Comparison of ENCODE assay signal across 28 cellular contexts in the genomic region with DNA sequence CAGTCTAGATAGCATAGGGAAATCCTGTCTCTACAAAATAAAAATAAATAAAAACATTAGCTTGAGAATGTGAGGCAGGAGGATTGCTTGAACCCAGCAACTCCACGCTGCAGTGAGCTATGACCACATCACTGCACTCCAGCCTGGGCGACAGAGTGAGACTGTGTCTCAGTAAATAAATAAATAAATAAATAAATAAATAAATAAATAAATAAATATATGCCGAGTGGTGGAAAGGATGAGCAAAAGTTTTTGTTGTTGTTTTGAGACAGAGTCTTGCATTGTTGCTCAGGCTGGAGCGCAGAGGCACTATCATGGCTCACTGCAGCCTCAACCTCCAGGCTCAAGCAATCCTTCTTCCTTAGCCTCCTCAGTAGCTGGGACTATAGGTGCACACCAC. TPM values are rescaled to one million over a fixed set of nuclear protein-coding genes. Genes with fewer than 3 reads are reported as not detected.
"Had no signal": no experiment of that assay in that cellular context is flagged by ENCODE, and none has a peak within 500 bp of the region (broad histone marks: within the 10 kb centered on the region; RNA-seq: fewer than 3 reads in every experiment).

No MANE protein-coding gene starts in this region.

- H3K27ac ChIP-seq: stomach, suprapubic skin, testis, thoracic aorta, thyroid gland, tibial artery, tibial nerve, transverse colon, upper lobe of left lung, upper lobe of right lung, uterus, vagina had no signal

- H3K36me3 Mint-ChIP-seq: stimulated activated effector memory CD8-positive, alpha-beta T cell treated with anti-CD3 and anti-CD28 coated beads, Interleukin-12 subunit alpha, Interleukin-12 subunit beta, amount 100 ng/mL, for 72 hours; stimulated activated memory B cell treated with anti-CD40 and anti-IgM and Interleukin-4, amounts not matched to agents 10 μg/mL and 1 μg/mL and 100 μg/mL, for 72 hours; stimulated activated naive B cell treated with anti-CD40 and anti-IgM and Interleukin-4, amounts not matched to agents 10 μg/mL and 1 μg/mL and 100 μg/mL, for 72 hours; type B pancreatic cell had no signal

- H3K4me1 ChIP-seq: stomach, suprapubic skin, testis, thyroid gland, tibial artery, tibial nerve, transverse colon, upper lobe of left lung, upper lobe of right lung, uterus, vagina had no signal

- H3K4me1 Mint-ChIP-seq: stimulated activated effector memory CD8-positive, alpha-beta T cell treated with anti-CD3 and anti-CD28 coated beads, Interleukin-12 subunit alpha, Interleukin-12 subunit beta, amount 100 ng/mL, for 72 hours; stimulated activated memory B cell treated with anti-CD40 and anti-IgM and Interleukin-4, amounts not matched to agents 10 μg/mL and 1 μg/mL and 100 μg/mL, for 72 hours; stimulated activated naive B cell treated with anti-CD40 and anti-IgM and Interleukin-4, amounts not matched to agents 10 μg/mL and 1 μg/mL and 100 μg/mL, for 72 hours; stimulated activated naive CD8-positive, alpha-beta T cell treated with anti-CD3 and anti-CD28 coated beads, Interleukin-15, amount 100 ng/mL, for 72 hours had no signal

- DNase-seq: stimulated activated CD4-positive, alpha-beta T cell treated with anti-CD3 and anti-CD28 coated beads, Interleukin-2, amount 100 ng/mL, for 48 hours; stimulated activated CD4-positive, alpha-beta T cell treated with anti-CD3 and anti-CD28 coated beads, Interleukin-4, amount 100 ng/mL, for 1 hour; stimulated activated CD4-positive, alpha-beta T cell treated with anti-CD3 and anti-CD28 coated beads, Interleukin-4, amount 100 ng/mL, for 24 hours; stimulated activated CD4-positive, alpha-beta T cell treated with anti-CD3 and anti-CD28 coated beads, Interleukin-4, amount 100 ng/mL, for 4 hours; stimulated activated CD8-positive, alpha-beta memory T cell treated with anti-CD3 and anti-CD28 coated beads, Interleukin-4, amount 100 ng/mL, for 48 hours; stimulated activated naive B cell treated with anti-CD40 and anti-IgM and Interleukin-4, amounts not matched to agents 10 μg/mL and 1 μg/mL and 100 μg/mL, for 72 hours; stimulated activated naive CD4-positive, alpha-beta T cell; stimulated activated naive CD4-positive, alpha-beta T cell treated with Interleukin-2 at 50 U/mL for 16 hours; stimulated activated naive CD8-positive, alpha-beta T cell treated with anti-CD3 and anti-CD28 coated beads, Interleukin-15, amount 100 ng/mL, for 72 hours; stimulated activated naive CD8-positive, alpha-beta T cell treated with anti-CD3 and anti-CD28 coated beads, Interleukin-15, Interleukin-2, amounts not matched to agents 100 U/mL and 50 U/mL, for 24 hours; stomach; substantia nigra; testis; thyroid gland; tibial artery; transverse colon; trophoblast cell; upper lobe of left lung; upper lobe of right lung; uterus had no signal

- H3K36me3 ChIP-seq: stomach, suprapubic skin, thoracic aorta, thyroid gland, tibial artery, tibial nerve, transverse colon, upper lobe of left lung, upper lobe of right lung, uterus, vagina had no signal

- H3K27ac Mint-ChIP-seq: stimulated activated effector memory CD8-positive, alpha-beta T cell treated with anti-CD3 and anti-CD28 coated beads, Interleukin-12 subunit alpha, Interleukin-12 subunit beta, amount 100 ng/mL, for 72 hours; stimulated activated memory B cell treated with anti-CD40 and anti-IgM and Interleukin-4, amounts not matched to agents 10 μg/mL and 1 μg/mL and 100 μg/mL, for 72 hours; stimulated activated naive B cell treated with anti-CD40 and anti-IgM and Interleukin-4, amounts not matched to agents 10 μg/mL and 1 μg/mL and 100 μg/mL, for 72 hours; stimulated activated naive CD8-positive, alpha-beta T cell treated with anti-CD3 and anti-CD28 coated beads, Interleukin-15, amount 100 ng/mL, for 72 hours; stimulated activated naive CD8-positive, alpha-beta T cell treated with anti-CD3 and anti-CD28 coated beads, Interleukin-15, Interleukin-2, amounts not matched to agents 100 ng/mL and 50 ng/mL, for 24 hours; type B pancreatic cell had no signal

- H3K27me3 Mint-ChIP-seq: stimulated activated memory B cell treated with anti-CD40 and anti-IgM and Interleukin-4, amounts not matched to agents 10 μg/mL and 1 μg/mL and 100 μg/mL, for 72 hours; type B pancreatic cell had no signal

- H3K4me3 Mint-ChIP-seq: stimulated activated effector memory CD8-positive, alpha-beta T cell treated with anti-CD3 and anti-CD28 coated beads, Interleukin-12 subunit alpha, Interleukin-12 subunit beta, amount 100 ng/mL, for 72 hours; stimulated activated memory B cell treated with anti-CD40 and anti-IgM and Interleukin-4, amounts not matched to agents 10 μg/mL and 1 μg/mL and 100 μg/mL, for 72 hours; stimulated activated naive B cell treated with anti-CD40 and anti-IgM and Interleukin-4, amounts not matched to agents 10 μg/mL and 1 μg/mL and 100 μg/mL, for 72 hours; stimulated activated naive CD8-positive, alpha-beta T cell treated with anti-CD3 and anti-CD28 coated beads, Interleukin-15, amount 100 ng/mL, for 72 hours; stimulated activated naive CD8-positive, alpha-beta T cell treated with anti-CD3 and anti-CD28 coated beads, Interleukin-15, Interleukin-2, amounts not matched to agents 100 ng/mL and 50 ng/mL, for 24 hours; type B pancreatic cell had no signal

- H3K9me3 ChIP-seq: stomach, suprapubic skin, testis, thoracic aorta, thyroid gland, tibial artery, transverse colon, upper lobe of left lung, upper lobe of right lung, uterus, vagina had no signal

- ATAC-seq: stimulated activated effector memory CD8-positive, alpha-beta T cell treated with anti-CD3 and anti-CD28 coated beads, Interleukin-12 subunit alpha, Interleukin-12 subunit beta, amount 100 ng/mL, for 72 hours; stimulated activated memory B cell treated with anti-CD40 and anti-IgM and Interleukin-4, amounts not matched to agents 10 μg/mL and 1 μg/mL and 100 μg/mL, for 72 hours; stimulated activated naive B cell treated with anti-CD40 and anti-IgM and Interleukin-4, amounts not matched to agents 10 μg/mL and 1 μg/mL and 100 μg/mL, for 72 hours; stimulated activated naive CD8-positive, alpha-beta T cell treated with anti-CD3 and anti-CD28 coated beads, Interleukin-15, amount 100 ng/mL, for 72 hours; stimulated activated naive CD8-positive, alpha-beta T cell treated with anti-CD3 and anti-CD28 coated beads, Interleukin-15, Interleukin-2, amounts not matched to agents 100 U/mL and 50 U/mL, for 24 hours; upper lobe of right lung had no signal

- H3K4me3 ChIP-seq: stomach, suprapubic skin, testis, thoracic aorta, thyroid gland, tibial artery, tibial nerve, transverse colon, upper lobe of left lung, upper lobe of right lung, uterus, vagina had no signal

- H3K27me3 ChIP-seq: suprapubic skin, testis, thyroid gland, tibial nerve, transverse colon, upper lobe of left lung, uterus, vagina had no signal

RNA-seq across cellular contexts. Expression of a gene that starts 53.4 kb away (rescaled TPM):
- total RNA-seq: transverse colon had no signal
